Comparison of ENCODE assay signal across 8 cellular contexts in the genomic region with DNA sequence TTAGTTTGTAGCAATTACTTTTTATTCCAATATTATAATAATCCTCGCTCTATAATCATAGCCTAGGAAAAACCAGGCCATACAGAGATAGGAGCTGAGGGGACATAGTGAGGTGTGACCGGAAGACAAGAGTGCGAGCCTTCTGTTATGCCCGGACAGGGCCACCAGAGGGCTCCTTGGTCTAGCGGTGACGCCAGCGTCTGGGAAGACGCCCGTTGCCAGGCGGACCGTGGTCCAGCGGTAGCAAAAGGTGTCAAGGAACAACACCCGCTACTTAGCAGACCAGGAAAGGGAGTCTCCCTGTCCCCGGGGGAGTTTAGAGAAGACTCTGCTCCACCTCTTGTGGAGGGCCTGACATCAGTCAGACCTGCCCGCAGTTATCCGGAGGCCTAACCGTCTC. TPM values are rescaled to one million over a fixed set of nuclear protein-coding genes. Genes with fewer than 3 reads are reported as not detected.
A peak's percentile ranks its signal among the peaks of the same experiment; 100 is the strongest.
DNase-seq lines count a peak whose midpoint lies in the region; TF ChIP-seq lines count a peak whose summit lies in the region.
"Not testable (repeated sequence)": the region's sequence is repeated elsewhere in the genome, so short reads cannot be mapped to it uniquely, and the experiment has no call there.
"Had no signal": no experiment of that assay in that cellular context is flagged by ENCODE, and none has a peak within 500 bp of the region (broad histone marks: within the 10 kb centered on the region; RNA-seq: fewer than 3 reads in every experiment).

No MANE protein-coding gene starts in this region.

- H3K9ac ChIP-seq in OCI-LY3 (ENCODE audit: low read length): not testable (repeated sequence)

- H3K36me3 Mint-ChIP-seq in neural crest cell (ENCODE audit: low read depth): not testable (repeated sequence)

- H3K4me1 ChIP-seq in OCI-LY3 (ENCODE audit: low read length): peaks cover 21% of the 10 kb centered on the region

- H3K27me3 ChIP-seq in OCI-LY3 (ENCODE audit: low read depth, low read length): peaks cover 10% of the 10 kb centered on the region

- H3K4me2 ChIP-seq in OCI-LY3 (ENCODE audit: low read length): not testable (repeated sequence)

- not testable (repeated sequence) for H2AFZ ChIP-seq in OCI-LY3 (ENCODE audit: low read depth, low read length)

- not testable (repeated sequence) for H3K27ac ChIP-seq in 22Rv1; OCI-LY3 (ENCODE audit: low read length)

- TF ChIP-seq CTCF in 22Rv1 (IDR thresholded peaks at IDR 0.05) (peak; percentile 77), GM12873 (IDR thresholded peaks at IDR 0.05; ENCODE audit: insufficient read depth, low read depth, low read length, missing control alignments) (peak; percentile 42), OCI-LY3 (IDR thresholded peaks at IDR 0.05; ENCODE audit: low read depth, low read length) (peak; percentile 19; the same call in 1 of the 2 replicates), astrocyte of the cerebellum (IDR thresholded peaks at IDR 0.05; ENCODE audit: low read depth, low read length, missing control alignments) (peak; percentile 39), fibroblast of villous mesenchyme (IDR thresholded peaks at IDR 0.05; ENCODE audit: insufficient read depth, low read depth, low read length) (peak; percentile 31), neural crest cell (conservative IDR thresholded peaks at IDR 0.05) (peak; percentile 55)

- H3K27ac Mint-ChIP-seq in neural crest cell (ENCODE audit: unreplicated experiment): not testable (repeated sequence)

- not testable (repeated sequence) for DNase-seq in astrocyte of the cerebellum (ENCODE audit: low read depth); fibroblast of villous mesenchyme (ENCODE audit: low read depth); neural crest cell (ENCODE audit: low read depth, low spot score)

- H3K36me3 ChIP-seq in OCI-LY3 (replicated peaks; ENCODE audit: low read depth, low read length): not testable (repeated sequence)

- not testable (repeated sequence) for H3K79me2 ChIP-seq in OCI-LY3 (ENCODE audit: low read length)

- H3K9me3 Mint-ChIP-seq in neural crest cell: not testable (repeated sequence)

- not testable (repeated sequence) for H3K9me3 ChIP-seq in OCI-LY3 (ENCODE audit: insufficient read depth, low read length)

- not testable (repeated sequence) for H4K20me1 ChIP-seq in OCI-LY3 (ENCODE audit: insufficient read depth, low read length)

- H3K4me3 Mint-ChIP-seq in neural crest cell: not testable (repeated sequence)

- H3K4me1 Mint-ChIP-seq in neural crest cell: not testable (repeated sequence)

- in situ Hi-C loops in astrocyte of the cerebellum (cut with HindIII; ENCODE audit: low sequenced_read_pairs): not testable (repeated sequence)

- H3K27me3 Mint-ChIP-seq in neural crest cell (ENCODE audit: low read depth): not testable (repeated sequence)

- H3K4me3 ChIP-seq in OCI-LY3 (ENCODE audit: low read length); astrocyte of the cerebellum (ENCODE audit: low read depth, low read length); fibroblast of villous mesenchyme (ENCODE audit: low read depth, low read length): not testable (repeated sequence)

RNA-seq across cellular contexts. Expression of a gene that starts 7.9 kb away (rescaled TPM):
- total RNA-seq in fibroblast of villous mesenchyme: 19.0 and 43.2 TPM in 2 replicates
- not detected in 2 replicates for total RNA-seq in neural crest cell
- total RNA-seq: activated CD4-positive, alpha-beta T cell treated with anti-CD3 and anti-CD28 coated beads for 36 hours; temporal lobe had no signal

RNA-seq across cellular contexts. Expression of a gene that starts 12.1 kb away (rescaled TPM):
- 9.9 and 18.0 TPM in 2 replicates for total RNA-seq in fibroblast of villous mesenchyme
- 82.6 and 84.9 TPM in 2 replicates for total RNA-seq in neural crest cell

RNA-seq across cellular contexts. Expression of a gene that starts 21.5 kb away (rescaled TPM):
- total RNA-seq in fibroblast of villous mesenchyme (3.2 and 3.5 TPM in 2 replicates), neural crest cell (not detected in 2 replicates)
- total RNA-seq: activated CD4-positive, alpha-beta T cell treated with anti-CD3 and anti-CD28 coated beads for 36 hours had no signal

RNA-seq across cellular contexts. Expression of a gene that starts 23.8 kb away (rescaled TPM):
- 14.7 and 15.5 TPM in 2 replicates for total RNA-seq in fibroblast of villous mesenchyme
- 31.7 and 37.1 TPM in 2 replicates for total RNA-seq in neural crest cell

RNA-seq across cellular contexts. Expression of a gene that starts 27.0 kb away (rescaled TPM):
- total RNA-seq in fibroblast of villous mesenchyme: 10.8 and 21.9 TPM in 2 replicates
- total RNA-seq in neural crest cell: not detected in 2 replicates
- total RNA-seq: activated CD4-positive, alpha-beta T cell treated with anti-CD3 and anti-CD28 coated beads for 36 hours had no signal

Comparison
In these comparisons a context has a peak if more than half of its experiments do, and no peak if none do; other contexts are left out.
1. CTCF ChIP-seq: peak in every context shown above with its lines; median percentile 77 in 22Rv1; 55 in neural crest cell; 42 in GM12873; 39 in astrocyte of the cerebellum; 31 in fibroblast of villous mesenchyme; 19 in OCI-LY3.
2. RNA of a gene that starts 7.9 kb away (total RNA-seq): 19.0 to 43.2 TPM in fibroblast of villous mesenchyme; not detected in neural crest cell; every median in the first group is over 10 times any median in the second.